ENCODE assay signal across 8 cellular contexts in genomic region chr19:12965017-12965811, GRCh38. TPM values are rescaled to one million over a fixed set of nuclear protein-coding genes. Genes with fewer than 3 reads are reported as not detected.
DNase-seq lines count a peak whose midpoint lies in the region; ATAC-seq and TF ChIP-seq lines count a peak whose summit lies in the region.

No MANE protein-coding gene starts in this region.

- POLR2A ChIA-PET in A673 (lab: Charles Lee; ENCODE audit: low non-redundant PET) = interaction anchor here (0.6 kb wide), 1 partner anchor 16 kb away, joined by 5 read pairs; no protein-coding TSS in a partner anchor

- ATAC-seq in GM18511 (IDR thresholded peaks at IDR 0.05; ENCODE audit: unreplicated experiment) = peak; percentile 77
- peak; percentile 94 to 96 (median 96) for ATAC-seq in natural killer cell
- ATAC-seq in stimulated activated naive B cell treated with anti-CD40 and anti-IgM and Interleukin-4, amounts not matched to agents 10 μg/mL and 1 μg/mL and 100 μg/mL, for 72 hours (replicated peaks) = peak; percentile 97 to 98

- H3K36me3 Mint-ChIP-seq in IgD-negative memory B cell (no peaks in the 10 kb centered on the region), natural killer cell (no peaks in the 10 kb centered on the region)
- no peaks in the 10 kb centered on the region for H3K36me3 Mint-ChIP-seq in stimulated activated naive B cell treated with anti-CD40 and anti-IgM and Interleukin-4, amounts not matched to agents 10 μg/mL and 1 μg/mL and 100 μg/mL, for 72 hours

- DNase-seq in A673 (ENCODE audit: low spot score) = peak; percentile 85
- peak; percentile 76 to 91 (median 90) for DNase-seq in Peyer's patch
- DNase-seq in activated T-helper 1 cell treated with Interleukin-2 at 50 U/mL for 16 hours (ENCODE audit: low read depth) = peak; percentile 66
- peak; percentile 51 to 62 for DNase-seq in fibroblast of lung (ENCODE audit: low read depth in 2 of 2)
- DNase-seq in natural killer cell = peak; percentile 86
- peak; percentile 75 for DNase-seq in stimulated activated naive B cell treated with anti-CD40 and anti-IgM and Interleukin-4, amounts not matched to agents 10 μg/mL and 1 μg/mL and 100 μg/mL, for 72 hours

- no peaks in the 10 kb centered on the region for H3K36me3 ChIP-seq in A673 (ENCODE audit: insufficient read depth, low read length, poor library complexity, severe bottlenecking)
- H3K36me3 ChIP-seq in Peyer's patch = no peaks in the 10 kb centered on the region
- H3K36me3 ChIP-seq in fibroblast of lung (ENCODE audit: control insufficient read depth, insufficient read depth, low read length) = no peaks in the 10 kb centered on the region

- H3K27me3 Mint-ChIP-seq in IgD-negative memory B cell = peaks cover 2% of the 10 kb centered on the region
- peaks cover 0 to 2% of the 10 kb centered on the region in 2 donors for H3K27me3 Mint-ChIP-seq in natural killer cell (ENCODE audit: low read depth in 2 of 2)
- no peaks in the 10 kb centered on the region for H3K27me3 Mint-ChIP-seq in stimulated activated naive B cell treated with anti-CD40 and anti-IgM and Interleukin-4, amounts not matched to agents 10 μg/mL and 1 μg/mL and 100 μg/mL, for 72 hours

- H3K9ac ChIP-seq in fibroblast of lung (ENCODE audit: insufficient read depth, low read length) = peak overlapping the region; percentile 36

- CTCF ChIA-PET in A673 (lab: Charles Lee) = interaction anchor here (0.5 to 1.6 kb wide), 13 partner anchors 9 to 249 kb away, joined by 3 to 18 read pairs (median 5); partner anchors contain the start of genes GCDH and RAD23A

- H3K9me3 ChIP-seq in A673 (ENCODE audit: low read depth, low read length, poor library complexity, severe bottlenecking) (no peaks in the 10 kb centered on the region), Peyer's patch (no peaks in the 10 kb centered on the region), fibroblast of lung (ENCODE audit: control insufficient read depth, insufficient read depth, low read depth, low read length) (no peaks in the 10 kb centered on the region)

- H3K4me2 ChIP-seq in fibroblast of lung (ENCODE audit: extremely low read depth, insufficient read depth, low read length) = peak overlapping the region; percentile 99

- BruUV-seq in A673 (replicated peaks; lab: Mats Ljungman, UMichigan) = no TSS peak

- H3K27ac Mint-ChIP-seq in IgD-negative memory B cell (peak overlapping the region; percentile 5 to 93 (median 83)), natural killer cell (peak overlapping the region in 1 of 2 donors; percentile 82)
- peak overlapping the region; percentile 34 for H3K27ac Mint-ChIP-seq in stimulated activated naive B cell treated with anti-CD40 and anti-IgM and Interleukin-4, amounts not matched to agents 10 μg/mL and 1 μg/mL and 100 μg/mL, for 72 hours

- intact Hi-C loops in A673 (cut with micrococcal nuclease; ENCODE audit: unreplicated experiment) = loop anchor here (2.0 kb wide), 1 partner anchor 80 kb away; no protein-coding TSS in a partner anchor
- intact Hi-C loops in natural killer cell (cut with micrococcal nuclease) = loop anchor here (1.0 kb wide), 1 partner anchor 80 kb away; no protein-coding TSS in a partner anchor

- H4K20me1 ChIP-seq in fibroblast of lung (ENCODE audit: control insufficient read depth, extremely low read depth, insufficient read depth, low read length) = no peaks in the 10 kb centered on the region

- H3K4me1 ChIP-seq in A673 (ENCODE audit: insufficient read depth, low read length, poor library complexity, severe bottlenecking) (peaks cover 3% of the 10 kb centered on the region), Peyer's patch (peaks cover 0 to 6% (median 3%) of the 10 kb centered on the region in 4 donors), fibroblast of lung (ENCODE audit: control insufficient read depth, extremely low read depth, insufficient read depth, low read length) (peaks cover 3% of the 10 kb centered on the region)

- peak overlapping the region; percentile 72 to 94 (median 90) for H3K4me3 Mint-ChIP-seq in IgD-negative memory B cell
- peak overlapping the region; percentile 89 for H3K4me3 Mint-ChIP-seq in natural killer cell
- H3K4me3 Mint-ChIP-seq in stimulated activated naive B cell treated with anti-CD40 and anti-IgM and Interleukin-4, amounts not matched to agents 10 μg/mL and 1 μg/mL and 100 μg/mL, for 72 hours = peak overlapping the region; percentile 87 to 89

- peak overlapping the region; percentile 97 for H2AFZ ChIP-seq in fibroblast of lung (ENCODE audit: low read length)

- H3K9me3 Mint-ChIP-seq in IgD-negative memory B cell (no peaks in the 10 kb centered on the region), natural killer cell (no peaks in the 10 kb centered on the region)
- H3K9me3 Mint-ChIP-seq in stimulated activated naive B cell treated with anti-CD40 and anti-IgM and Interleukin-4, amounts not matched to agents 10 μg/mL and 1 μg/mL and 100 μg/mL, for 72 hours = peaks cover 0 to 1% of the 10 kb centered on the region in 2 donors

- no peaks in the 10 kb centered on the region for H3K27me3 ChIP-seq in A673 (replicated peaks; ENCODE audit: insufficient read depth, low read depth, low read length, poor library complexity)
- no peaks in the 10 kb centered on the region for H3K27me3 ChIP-seq in Peyer's patch
- H3K27me3 ChIP-seq in fibroblast of lung (ENCODE audit: control insufficient read depth, insufficient read depth, low read length) = no peaks in the 10 kb centered on the region

- peak; percentile 89 for TF ChIP-seq CTCF in A673 (conservative IDR thresholded peaks at IDR 0.05; ENCODE audit: low read depth, low read length)
- peak; percentile 81 to 99 (median 95) for TF ChIP-seq CTCF in Peyer's patch (IDR thresholded peaks at IDR 0.05)
- TF ChIP-seq CTCF in fibroblast of lung (conservative IDR thresholded peaks at IDR 0.05 in 1 of 2, IDR thresholded peaks at IDR 0.05 in 1 of 2; ENCODE audit: low read depth in 1 of 2, low read length in 2 of 2) = peak; percentile 73 to 88
- peak; percentile 98 for TF ChIP-seq CTCF in natural killer cell (IDR thresholded peaks at IDR 0.05)

- H3K4me1 Mint-ChIP-seq in IgD-negative memory B cell (peaks cover 0 to 10% (median 5%) of the 10 kb centered on the region in 3 donors), natural killer cell (peaks cover 5 to 12% of the 10 kb centered on the region in 2 donors)
- H3K4me1 Mint-ChIP-seq in stimulated activated naive B cell treated with anti-CD40 and anti-IgM and Interleukin-4, amounts not matched to agents 10 μg/mL and 1 μg/mL and 100 μg/mL, for 72 hours = peaks cover 7 to 12% of the 10 kb centered on the region in 2 donors

- no peak for TF ChIP-seq POLR2A in Peyer's patch (IDR thresholded peaks at IDR 0.05)

- no peaks in the 10 kb centered on the region for H3K79me2 ChIP-seq in fibroblast of lung (ENCODE audit: control insufficient read depth, insufficient read depth, low read length)

- peak overlapping the region; percentile 44 for H3K4me3 ChIP-seq in A673 (ENCODE audit: low read depth, low read length, poor library complexity, severe bottlenecking)
- peak overlapping the region; percentile 20 to 68 (median 54) for H3K4me3 ChIP-seq in Peyer's patch
- peak overlapping the region; percentile 47 to 68 (median 61) for H3K4me3 ChIP-seq in fibroblast of lung (replicated peaks in 1 of 4; ENCODE audit: control extremely low read depth in 1 of 4, insufficient read depth in 1 of 4, low read depth in 3 of 4, low read length in 4 of 4)

- peak overlapping the region; percentile 46 for H3K27ac ChIP-seq in A673 (ENCODE audit: low read depth, low read length, poor library complexity, severe bottlenecking)
- H3K27ac ChIP-seq in Peyer's patch = peak overlapping the region; percentile 35 to 69 (median 55)
- no peak overlapping the region for H3K27ac ChIP-seq in fibroblast of lung (ENCODE audit: insufficient read depth, low read length)

RNA-seq across cellular contexts. Expression of gene DAND5, which starts 4.2 kb away (rescaled TPM):
- total RNA-seq in A673 (2021) (0.17 TPM in 2 replicates), Peyer's patch (1 to 10 TPM in 1 of 4 donors, not detected in 3; 2.1 TPM), fibroblast of lung (not detected in 2 replicates), natural killer cell (not detected)
- polyA plus RNA-seq in IgD-negative memory B cell (not detected), fibroblast of lung (0.03 TPM in 1 of 2 replicates, not detected in the other)
- polyA plus RNA-seq in fibroblast of lung (2012) = not detected in 2 replicates
- polyA minus RNA-seq in fibroblast of lung (ENCODE audit: low replicate concordance) = not detected in 2 replicates

RNA-seq across cellular contexts. Expression of gene GADD45GIP1, which starts 8.2 kb away (rescaled TPM):
- total RNA-seq in A673 (2021) (61.1 and 67.5 TPM in 2 replicates), Peyer's patch (10 to 100 TPM; 12.5 to 43.7 (median 15.6) TPM), fibroblast of lung (17.7 and 19.7 TPM in 2 replicates), natural killer cell (1 to 10 TPM; 5.3 to 7.1 (median 5.7) TPM)
- polyA plus RNA-seq in IgD-negative memory B cell (84.1 TPM), fibroblast of lung (19.5 and 28.2 TPM in 2 replicates)
- polyA plus RNA-seq in fibroblast of lung (2012) = 51.3 and 70.6 TPM in 2 replicates
- 2.0 and 6.3 TPM in 2 replicates for polyA minus RNA-seq in fibroblast of lung (ENCODE audit: low replicate concordance)

RNA-seq across cellular contexts. Expression of gene RAD23A, which starts 19.6 kb away (rescaled TPM):
- total RNA-seq in A673 (2021) = 183 and 186 TPM in 2 replicates
- 132 TPM for polyA plus RNA-seq in IgD-negative memory B cell
- 10 to 100 TPM; 54.1 to 86.5 (median 75.3) TPM for total RNA-seq in Peyer's patch
- 51.1 and 72.2 TPM in 2 replicates for total RNA-seq in fibroblast of lung
- polyA plus RNA-seq in fibroblast of lung = 46.2 and 62.5 TPM in 2 replicates
- polyA plus RNA-seq in fibroblast of lung (2012) = 96.7 and 122 TPM in 2 replicates
- polyA minus RNA-seq in fibroblast of lung (ENCODE audit: low replicate concordance) = 171 and 199 TPM in 2 replicates
- total RNA-seq in natural killer cell = 10 to 100 TPM; 79.2 to 81.2 (median 80.3) TPM

RNA-seq across cellular contexts. Expression of gene CALR, which starts 26.8 kb away (rescaled TPM):
- 994 and 1,019 TPM in 2 replicates for total RNA-seq in A673 (2021)
- 158 TPM for polyA plus RNA-seq in IgD-negative memory B cell
- 100 to 1,000 TPM; 253 to 369 (median 359) TPM for total RNA-seq in Peyer's patch
- total RNA-seq in fibroblast of lung = 839 and 1,447 TPM in 2 replicates
- polyA plus RNA-seq in fibroblast of lung = 2,698 and 2,757 TPM in 2 replicates
- polyA plus RNA-seq in fibroblast of lung (2012) = 1,925 and 2,136 TPM in 2 replicates
- 2,089 and 2,615 TPM in 2 replicates for polyA minus RNA-seq in fibroblast of lung (ENCODE audit: low replicate concordance)
- 100 to 1,000 TPM; 588 to 813 (median 763) TPM for total RNA-seq in natural killer cell

RNA-seq across cellular contexts. Expression of gene NFIX, which starts 30.1 kb away (rescaled TPM):
- total RNA-seq in A673 (2021) (69.7 and 77.9 TPM in 2 replicates), Peyer's patch (10 to 100 TPM; 13.5 to 56.9 (median 40.0) TPM), fibroblast of lung (55.2 and 74.8 TPM in 2 replicates), natural killer cell (1 to 10 TPM in 2 of 3 donors, under 1 TPM in 1; 0.61 to 2.1 (median 1.3) TPM)
- polyA plus RNA-seq in IgD-negative memory B cell (0.09 TPM), fibroblast of lung (35.7 and 75.9 TPM in 2 replicates)
- 139 and 196 TPM in 2 replicates for polyA plus RNA-seq in fibroblast of lung (2012)
- polyA minus RNA-seq in fibroblast of lung (ENCODE audit: low replicate concordance) = 272 and 385 TPM in 2 replicates
